29 cellular contexts compared by ENCODE assay signal in the genomic region with DNA sequence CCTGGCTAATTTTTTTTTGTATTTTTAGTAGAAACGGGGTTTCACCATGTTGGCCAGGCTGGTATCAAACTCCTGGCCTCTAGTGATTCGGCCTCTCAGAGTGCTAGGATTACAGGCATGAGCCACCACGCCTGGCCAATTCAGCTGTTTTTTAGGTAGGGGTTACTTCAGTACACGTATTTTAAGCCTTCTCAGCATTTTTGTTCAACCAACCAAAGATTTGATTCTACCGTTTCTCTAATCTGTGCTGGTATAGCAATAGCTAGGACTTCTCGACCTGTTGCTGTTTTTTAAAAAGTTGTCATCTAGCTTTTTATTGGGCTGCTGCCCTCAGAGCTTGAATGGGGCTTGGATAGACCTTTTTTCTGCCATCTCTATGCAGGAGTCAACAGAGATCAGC.
"Had no signal": no experiment of that assay in that cellular context is flagged by ENCODE, and none has a peak within 500 bp of the region (broad histone marks: within the 10 kb centered on the region; RNA-seq: fewer than 3 reads in every experiment).

No MANE protein-coding gene starts in this region.

- ATAC-seq: activated CD8-positive, alpha-beta T cell treated with anti-CD3 and anti-CD28 coated beads, Interleukin-2, amount 10 ng/mL, durations not matched to agents 7 days and 5 days; activated naive CD4-positive, alpha-beta T cell treated with anti-CD3 and anti-CD28 coated beads, Interleukin-2, amount 50 U/mL, for 72 hours; body of pancreas; PC-3; Right ventricle myocardium inferior had no signal

- H3K27ac Mint-ChIP-seq: activated CD4-positive, alpha-beta T cell treated with anti-CD3 and anti-CD28 coated beads, Interleukin-2, amount 10 ng/mL, durations not matched to agents 24 days and 14 days; activated CD8-positive, alpha-beta T cell treated with anti-CD3 and anti-CD28 coated beads, Interleukin-2, amount 10 ng/mL, durations not matched to agents 7 days and 5 days; activated naive CD4-positive, alpha-beta T cell treated with anti-CD3 and anti-CD28 coated beads, Interleukin-2, amount 50 U/mL, for 72 hours; activated T-cell treated with anti-CD3 and anti-CD28 coated beads, Interleukin-2, amount 50 U/mL, for 24 hours; activated T-helper 2 cell treated with anti-CD3 and anti-CD28 coated beads, Interferon-gamma antibody, Interleukin-2, Interleukin-4, amounts not matched to agents 10 μg/mL and 5 μg/mL and 100 μg/mL, durations not matched to agents 14 hours and 24 hours and 36 hours; T-helper 1 cell treated with Interleukin-12 subunit alpha and Interleukin-12 subunit beta and Interleukin-4 antibody, amounts not matched to agents 30 μg/mL and 1 μg/mL, for 36 hours; T-helper 2 cell treated with Interferon-gamma antibody and Interleukin-4, amounts not matched to agents 5 μg/mL and 100 μg/mL, for 36 hours had no signal

- H3K36me3 ChIP-seq: adrenal gland, breast epithelium, Peyer's patch had no signal

- H3K4me1 ChIP-seq: adrenal gland, body of pancreas, breast epithelium, Peyer's patch had no signal

- H3K4me3 ChIP-seq: adrenal gland, body of pancreas, breast epithelium, Peyer's patch had no signal

- H3K27ac ChIP-seq: adrenal gland, body of pancreas, breast epithelium, Peyer's patch, RWPE1 had no signal

- H3K9me3 Mint-ChIP-seq: activated CD4-positive, alpha-beta T cell treated with anti-CD3 and anti-CD28 coated beads, Interleukin-2, amount 10 ng/mL, durations not matched to agents 24 days and 14 days; activated naive CD4-positive, alpha-beta T cell treated with anti-CD3 and anti-CD28 coated beads, Interleukin-2, amount 50 U/mL, for 72 hours; activated T-cell treated with anti-CD3 and anti-CD28 coated beads, Interleukin-2, amount 50 U/mL, for 24 hours; activated T-helper 2 cell treated with anti-CD3 and anti-CD28 coated beads, Interferon-gamma antibody, Interleukin-2, Interleukin-4, amounts not matched to agents 10 μg/mL and 5 μg/mL and 100 μg/mL, durations not matched to agents 14 hours and 24 hours and 36 hours; T-helper 1 cell treated with Interleukin-12 subunit alpha and Interleukin-12 subunit beta and Interleukin-4 antibody, amounts not matched to agents 30 μg/mL and 1 μg/mL, for 36 hours; T-helper 2 cell treated with Interferon-gamma antibody and Interleukin-4, amounts not matched to agents 5 μg/mL and 100 μg/mL, for 36 hours had no signal

- H3K27me3 ChIP-seq: adrenal gland, body of pancreas, breast epithelium, Peyer's patch had no signal

- H3K36me3 Mint-ChIP-seq: activated naive CD4-positive, alpha-beta T cell treated with anti-CD3 and anti-CD28 coated beads, Interleukin-2, amount 50 U/mL, for 72 hours had no signal

- H3K4me3 Mint-ChIP-seq: activated CD4-positive, alpha-beta T cell treated with anti-CD3 and anti-CD28 coated beads, Interleukin-2, amount 10 ng/mL, durations not matched to agents 24 days and 14 days; activated CD8-positive, alpha-beta T cell treated with anti-CD3 and anti-CD28 coated beads, Interleukin-2, amount 10 ng/mL, durations not matched to agents 7 days and 5 days; activated T-cell treated with anti-CD3 and anti-CD28 coated beads, Interleukin-2, amount 50 U/mL, for 24 hours; T-helper 1 cell treated with Interleukin-12 subunit alpha and Interleukin-12 subunit beta and Interleukin-4 antibody, amounts not matched to agents 30 μg/mL and 1 μg/mL, for 36 hours; T-helper 2 cell treated with Interferon-gamma antibody and Interleukin-4, amounts not matched to agents 5 μg/mL and 100 μg/mL, for 36 hours had no signal

- H3K9me3 ChIP-seq: adrenal gland, body of pancreas, breast epithelium, Peyer's patch had no signal

- DNase-seq: activated CD4-positive, alpha-beta T cell treated with anti-CD3 and anti-CD28 coated beads, Interleukin-2, amount 10 ng/mL, durations not matched to agents 24 days and 14 days; activated CD4-positive, alpha-beta T cell treated with anti-CD3 and anti-CD28 coated beads, Interleukin-2, amount 50 U/mL, for 4 hours; activated CD8-positive, alpha-beta T cell treated with anti-CD3 and anti-CD28 coated beads, Interleukin-2, amount 10 ng/mL, durations not matched to agents 7 days and 5 days; activated gamma-delta T cell; activated naive CD4-positive, alpha-beta T cell treated with Interleukin-2 at 50 U/mL for 16 hours; activated T-cell treated with anti-CD3 and anti-CD28 coated beads, Interleukin-2, amount 50 U/mL, for 24 hours; adrenal gland; body of pancreas; MM.1S; MV-4-11; NCI-H1092; NCI-H1436 treated with DMSO at 0.1 percent for 48 hours; NCI-H1694 treated with DMSO at 0.1 percent for 48 hours; NCI-H2029; NCI-H345; NCI-H524 treated with DMSO at 0.1 percent for 48 hours; NCI-H748 treated with DMSO at 0.1 percent for 48 hours; NK-92 treated with Interleukin-12 subunit alpha and Interleukin-12 subunit beta, amount 100 ng/mL, for 24 hours; PC-3; Peyer's patch had no signal

- FAIRE-seq: astrocyte, TTC549 had no signal
